In genomic region chr1:209809601-209810000, GRCh38 we compare ENCODE assay signal across 20 cellular contexts. TPM values are rescaled to one million over a fixed set of nuclear protein-coding genes. Genes with fewer than 3 reads are reported as not detected.
A peak's percentile ranks its signal among the peaks of the same experiment; 100 is the strongest.
DNase-seq lines count a peak whose midpoint lies in the region; ATAC-seq and TF ChIP-seq lines count a peak whose summit lies in the region.
"Had no signal": no experiment of that assay in that cellular context is flagged by ENCODE, and none has a peak within 500 bp of the region (broad histone marks: within the 10 kb centered on the region; RNA-seq: fewer than 3 reads in every experiment).

No MANE protein-coding gene starts in this region.

- H3K36me3 Mint-ChIP-seq in activated CD8-positive, alpha-beta memory T cell treated with anti-CD3 and anti-CD28 coated beads, Interleukin-2, amount 10 ng/mL, durations not matched to agents 7 days and 5 days = no peaks in the 10 kb centered on the region
- no peaks in the 10 kb centered on the region for H3K36me3 Mint-ChIP-seq in endothelial cell (ENCODE audit: low read depth, unreplicated experiment)
- H3K36me3 Mint-ChIP-seq: CD14-positive monocyte had no signal

- TF ChIP-seq CTCF in PC-3 (conservative IDR thresholded peaks at IDR 0.05; ENCODE audit: low read depth, low read length) (no peak), epithelial cell of esophagus (IDR thresholded peaks at IDR 0.05; ENCODE audit: insufficient read depth, low read depth, low read length, missing control alignments) (no peak), endothelial cell (IDR thresholded peaks at IDR 0.05; ENCODE audit: unreplicated experiment) (no peak)

- peak; percentile 18 for DNase-seq in activated CD8-positive, alpha-beta memory T cell treated with anti-CD3 and anti-CD28 coated beads, Interleukin-2, amount 50 U/mL, for 48 hours
- DNase-seq in activated CD8-positive, alpha-beta memory T cell treated with anti-CD3 and anti-CD28 coated beads, Interleukin-2, amount 10 ng/mL, durations not matched to agents 7 days and 5 days = no peak
- DNase-seq in PC-3 = peak; percentile 79
- peak; percentile 99 for DNase-seq in epithelial cell of esophagus (ENCODE audit: low read depth)
- no peak for DNase-seq in trophoblast cell
- no peak for DNase-seq in endothelial cell (ENCODE audit: low spot score)
- DNase-seq in putamen (ENCODE audit: low spot score) = no peak
- DNase-seq: DMS79 treated with DMSO at 0.1 percent for 48 hours, H7, KBM-7, NCI-H1105 treated with DMSO at 0.1 percent for 48 hours, NCI-H1694, NCI-H2081 treated with DMSO at 0.1 percent for 48 hours, Peyer's patch, SHP77 had no signal

- no peak overlapping the region for H3K4ac ChIP-seq in trophoblast cell (ENCODE audit: low read depth, low read length)

- BruUV-seq in PC-3 (replicated peaks; lab: Mats Ljungman, UMichigan) = no TSS peak

- no peak overlapping the region for H3K4me3 ChIP-seq in PC-3 (ENCODE audit: low read length)
- no peak overlapping the region for H3K4me3 ChIP-seq in epithelial cell of esophagus (ENCODE audit: low read length)
- H3K4me3 ChIP-seq in trophoblast cell (ENCODE audit: low read depth, low read length) = no peak overlapping the region
- H3K4me3 ChIP-seq: Peyer's patch had no signal

- H3K9me3 Mint-ChIP-seq in activated CD8-positive, alpha-beta memory T cell treated with anti-CD3 and anti-CD28 coated beads, Interleukin-2, amount 10 ng/mL, durations not matched to agents 7 days and 5 days (ENCODE audit: low read depth) = no peaks in the 10 kb centered on the region
- H3K9me3 Mint-ChIP-seq in endothelial cell (ENCODE audit: unreplicated experiment) = no peaks in the 10 kb centered on the region
- H3K9me3 Mint-ChIP-seq: CD14-positive monocyte had no signal

- intact Hi-C loops in PC-3 (cut with micrococcal nuclease) = no loop called here

- H3K36me3 ChIP-seq in PC-3 (ENCODE audit: low read depth, low read length) (no peaks in the 10 kb centered on the region), trophoblast cell (ENCODE audit: control insufficient read depth in 1 of 2, insufficient read depth in 2 of 2, low read length in 2 of 2) (no peaks in the 10 kb centered on the region)
- H3K36me3 ChIP-seq: Peyer's patch had no signal

- no peak overlapping the region for H3K14ac ChIP-seq in trophoblast cell (ENCODE audit: low read length)

- H2BK5ac ChIP-seq in trophoblast cell (ENCODE audit: low read depth, low read length, poor library complexity) = no peak overlapping the region

- H3K4me2 ChIP-seq in PC-3 (ENCODE audit: low read length) (peak overlapping the region; percentile 33), trophoblast cell (ENCODE audit: low read length) (no peak overlapping the region)

- no peak for ATAC-seq in activated CD8-positive, alpha-beta memory T cell treated with anti-CD3 and anti-CD28 coated beads, Interleukin-2, amount 10 ng/mL, durations not matched to agents 7 days and 5 days
- ATAC-seq in PC-3 (no peak), GM18498 (IDR thresholded peaks at IDR 0.05; ENCODE audit: unreplicated experiment) (no peak)

- H4K12ac ChIP-seq in trophoblast cell (ENCODE audit: low read depth, low read length) = no peak overlapping the region

- H3K79me2 ChIP-seq in PC-3 (ENCODE audit: low read length) (peaks cover 19% of the 10 kb centered on the region), trophoblast cell (ENCODE audit: control insufficient read depth, insufficient read depth, low read length, poor library complexity) (peaks cover 12% of the 10 kb centered on the region)

- H2AFZ ChIP-seq in PC-3 (ENCODE audit: low read length) (0 out of 2 replicates have a peak overlapping the region, but pooled peaks have one; percentile 16), trophoblast cell (ENCODE audit: insufficient read depth, low read length, poor library complexity) (no peak overlapping the region)

- CTCF ChIA-PET in activated CD8-positive, alpha-beta memory T cell treated with anti-CD3 and anti-CD28 coated beads, Interleukin-2, amount 10 ng/mL, durations not matched to agents 7 days and 5 days (lab: Charles Lee) = interaction anchor here (0.6 to 10.9 kb wide), 4 partner anchors 10 to 37 kb away, joined by 3 to 81 read pairs (median 3); partner anchors contain the start of gene UTP25
- CTCF ChIA-PET in PC-3 (lab: Charles Lee) = no interaction called here

- peaks cover 46% of the 10 kb centered on the region for H3K4me1 ChIP-seq in PC-3 (ENCODE audit: insufficient read depth, low read length)
- H3K4me1 ChIP-seq in trophoblast cell (ENCODE audit: control insufficient read depth in 1 of 2, insufficient read depth in 2 of 2, low read length in 2 of 2) = peaks cover 20 to 23% of the 10 kb centered on the region in 2 experiments

- no peaks in the 10 kb centered on the region for H3K9me3 ChIP-seq in PC-3 (ENCODE audit: low read length)
- no peaks in the 10 kb centered on the region for H3K9me3 ChIP-seq in trophoblast cell (ENCODE audit: insufficient read depth, low read depth, low read length)
- H3K9me3 ChIP-seq: Peyer's patch had no signal

- peaks cover 9% of the 10 kb centered on the region for H3K79me1 ChIP-seq in trophoblast cell (ENCODE audit: low read length)

- H3K23ac ChIP-seq in trophoblast cell (ENCODE audit: low read length) = no peak overlapping the region

- no peak overlapping the region for H3K4me3 Mint-ChIP-seq in activated CD8-positive, alpha-beta memory T cell treated with anti-CD3 and anti-CD28 coated beads, Interleukin-2, amount 10 ng/mL, durations not matched to agents 7 days and 5 days
- H3K4me3 Mint-ChIP-seq in endothelial cell (ENCODE audit: unreplicated experiment) = no peak overlapping the region
- H3K4me3 Mint-ChIP-seq: CD14-positive monocyte had no signal

- no peak overlapping the region for H3K27ac Mint-ChIP-seq in activated CD8-positive, alpha-beta memory T cell treated with anti-CD3 and anti-CD28 coated beads, Interleukin-2, amount 10 ng/mL, durations not matched to agents 7 days and 5 days
- H3K27ac Mint-ChIP-seq in endothelial cell (ENCODE audit: unreplicated experiment) = no peak overlapping the region

- H4K8ac ChIP-seq in trophoblast cell (ENCODE audit: low read depth, low read length) = no peak overlapping the region

- H2BK12ac ChIP-seq in trophoblast cell (ENCODE audit: low read length) = peak overlapping the region; percentile 42

- H3K18ac ChIP-seq in trophoblast cell (ENCODE audit: low read length) = no peak overlapping the region

- H3K27ac ChIP-seq in PC-3 (ENCODE audit: low read length) = peak overlapping the region; percentile 90
- no peak overlapping the region for H3K27ac ChIP-seq in trophoblast cell (ENCODE audit: low read depth, low read length)
- H3K27ac ChIP-seq: 22Rv1, Peyer's patch had no signal

- no peaks in the 10 kb centered on the region for H3K27me3 Mint-ChIP-seq in activated CD8-positive, alpha-beta memory T cell treated with anti-CD3 and anti-CD28 coated beads, Interleukin-2, amount 10 ng/mL, durations not matched to agents 7 days and 5 days
- peaks cover 8% of the 10 kb centered on the region for H3K27me3 Mint-ChIP-seq in endothelial cell (ENCODE audit: unreplicated experiment)

- H2BK120ac ChIP-seq in trophoblast cell (ENCODE audit: insufficient read depth, low read length, poor library complexity) = no peak overlapping the region

- H4K91ac ChIP-seq in trophoblast cell (ENCODE audit: low read depth, low read length) = no peak overlapping the region

- no peaks in the 10 kb centered on the region for H3K27me3 ChIP-seq in PC-3 (ENCODE audit: low read length)
- H3K27me3 ChIP-seq in trophoblast cell (ENCODE audit: insufficient read depth, low read length) = no peaks in the 10 kb centered on the region
- H3K27me3 ChIP-seq: Peyer's patch had no signal

- H2AK5ac ChIP-seq in trophoblast cell (ENCODE audit: low read length) = no peak overlapping the region

- H3K9ac ChIP-seq in PC-3 (ENCODE audit: low read length) (peak overlapping the region; percentile 53), trophoblast cell (ENCODE audit: low read length) (no peak overlapping the region)

- POLR2A ChIA-PET in PC-3 (lab: Charles Lee; ENCODE audit: unreplicated experiment) = no interaction called here

- H3K4me1 Mint-ChIP-seq in activated CD8-positive, alpha-beta memory T cell treated with anti-CD3 and anti-CD28 coated beads, Interleukin-2, amount 10 ng/mL, durations not matched to agents 7 days and 5 days = peaks cover 18% of the 10 kb centered on the region
- peaks cover 18% of the 10 kb centered on the region for H3K4me1 Mint-ChIP-seq in endothelial cell (ENCODE audit: unreplicated experiment)

- peaks cover 10% of the 10 kb centered on the region; the same call in 1 of the 2 replicates for H4K20me1 ChIP-seq in PC-3 (ENCODE audit: low read length)

- no CpG with 5 or more reads among the region's 4 CpGs for whole genome bisulfite sequencing in trophoblast cell (ENCODE audit: extremely low coverage, insufficient coverage, insufficient read length)

- no peaks in the 10 kb centered on the region for H3K9me2 ChIP-seq in PC-3 (replicated peaks; ENCODE audit: low read length)

- no peaks in the 10 kb centered on the region for H3F3A ChIP-seq in PC-3 (ENCODE audit: low read length, unreplicated experiment)

RNA-seq across cellular contexts. Expression of gene IRF6, which starts 3.7 kb away (rescaled TPM):
- 1 to 10 TPM; 1.3 to 1.7 TPM for total RNA-seq in activated CD8-positive, alpha-beta memory T cell treated with anti-CD3 and anti-CD28 coated beads, Interleukin-2, amount 10 ng/mL, durations not matched to agents 7 days and 5 days
- total RNA-seq in PC-3 (2014; rRNA removed) = 61.6 and 65.7 TPM in 2 replicates
- 15.9 and 17.9 TPM in 2 replicates for polyA plus RNA-seq in trophoblast cell (2013)
- total RNA-seq in endothelial cell (ENCODE audit: unreplicated experiment) = 21.3 TPM
- total RNA-seq: G401 had no signal

RNA-seq across cellular contexts. Expression of gene UTP25, which starts 18.2 kb away (rescaled TPM):
- total RNA-seq in activated CD8-positive, alpha-beta memory T cell treated with anti-CD3 and anti-CD28 coated beads, Interleukin-2, amount 10 ng/mL, durations not matched to agents 7 days and 5 days = 1 to 10 TPM; 4.7 to 9.7 TPM
- 14.3 and 15.3 TPM in 2 replicates for total RNA-seq in PC-3 (2014; rRNA removed)
- polyA plus RNA-seq in trophoblast cell (2013) = 2.8 TPM in 2 replicates
- 4.6 TPM for total RNA-seq in endothelial cell (ENCODE audit: unreplicated experiment)

RNA-seq across cellular contexts. Expression of gene C1orf74, which starts 25.2 kb away (rescaled TPM):
- total RNA-seq in activated CD8-positive, alpha-beta memory T cell treated with anti-CD3 and anti-CD28 coated beads, Interleukin-2, amount 10 ng/mL, durations not matched to agents 7 days and 5 days = 1 to 10 TPM; 2.8 to 3.0 TPM
- 5.7 and 6.7 TPM in 2 replicates for total RNA-seq in PC-3 (2014; rRNA removed)
- 2.4 TPM in 2 replicates for polyA plus RNA-seq in trophoblast cell (2013)
- 2.8 TPM for total RNA-seq in endothelial cell (ENCODE audit: unreplicated experiment)

RNA-seq across cellular contexts. Expression of gene TRAF3IP3, which starts 53.7 kb away (rescaled TPM):
- 100 to 1,000 TPM; 351 to 406 TPM for total RNA-seq in activated CD8-positive, alpha-beta memory T cell treated with anti-CD3 and anti-CD28 coated beads, Interleukin-2, amount 10 ng/mL, durations not matched to agents 7 days and 5 days
- total RNA-seq in PC-3 (2014; rRNA removed) (not detected in 2 replicates), endothelial cell (ENCODE audit: unreplicated experiment) (not detected)
- 0.54 and 0.63 TPM in 2 replicates for polyA plus RNA-seq in trophoblast cell (2013)
- total RNA-seq: H7, NCI-H460 had no signal

Comparison
In these comparisons a context has a peak if more than half of its experiments do, and no peak if none do; other contexts are left out.
1. DNase-seq: peak in activated CD8-positive, alpha-beta memory T cell treated with anti-CD3 and anti-CD28 coated beads, Interleukin-2, amount 50 U/mL, for 48 hours (single experiment), PC-3 (single experiment) and epithelial cell of esophagus (single experiment); none in activated CD8-positive, alpha-beta memory T cell treated with anti-CD3 and anti-CD28 coated beads, Interleukin-2, amount 10 ng/mL, durations not matched to agents 7 days and 5 days (single experiment), trophoblast cell (0 of 2), endothelial cell (single experiment) and putamen (single experiment).